Comparison of ENCODE assay signal across 1 cellular context in genomic region chr2:230891108-230891507, GRCh38.
TF ChIP-seq lines count a peak whose summit lies in the region.

No MANE protein-coding gene starts in this region.

TF ChIP-seq in GM12878, 131 proteins besides CTCF, POLR2A, EP300 and RAD21:
- TF ChIP-seq WRNIP1 (IDR thresholded peaks at IDR 0.05; ENCODE audit: borderline replicate concordance, low read depth, low read length) (no peak), RAD51 (IDR thresholded peaks at IDR 0.05) (no peak), IRF3 (IDR thresholded peaks at IDR 0.05) (no peak), YY1 (IDR thresholded peaks at IDR 0.05; ENCODE audit: low read depth, low read length) (no peak), BCLAF1 (IDR thresholded peaks at IDR 0.05) (no peak), CHD1 (IDR thresholded peaks at IDR 0.05; ENCODE audit: low read depth, low read length) (no peak), SREBF2 (IDR thresholded peaks at IDR 0.05; ENCODE audit: low read length) (no peak), HCFC1 (IDR thresholded peaks at IDR 0.05; ENCODE audit: low read length) (no peak), SREBF1 (IDR thresholded peaks at IDR 0.05; ENCODE audit: low read length) (no peak), CEBPB (IDR thresholded peaks at IDR 0.05; ENCODE audit: borderline replicate concordance in 1 of 2, low read depth in 2 of 2, low read length in 2 of 2) (no peak), ZBED1 (IDR thresholded peaks at IDR 0.05; ENCODE audit: borderline replicate concordance) (no peak), PBX3 (IDR thresholded peaks at IDR 0.05; ENCODE audit: insufficient replicate concordance, low read depth, low read length) (no peak), STAT3 (IDR thresholded peaks at IDR 0.05; ENCODE audit: low read depth, low read length) (no peak), MYB (IDR thresholded peaks at IDR 0.05; ENCODE audit: borderline replicate concordance, low read depth, low read length) (no peak), TBL1XR1 (IDR thresholded peaks at IDR 0.05; ENCODE audit: low read depth, low read length) (no peak), SMARCA5 (IDR thresholded peaks at IDR 0.05) (no peak), POU2F2 (IDR thresholded peaks at IDR 0.05; ENCODE audit: borderline replicate concordance, low read depth, low read length) (no peak), YBX1 (IDR thresholded peaks at IDR 0.05) (no peak), BACH1 (IDR thresholded peaks at IDR 0.05; ENCODE audit: borderline replicate concordance) (no peak)
- TF ChIP-seq, protein P1, sequence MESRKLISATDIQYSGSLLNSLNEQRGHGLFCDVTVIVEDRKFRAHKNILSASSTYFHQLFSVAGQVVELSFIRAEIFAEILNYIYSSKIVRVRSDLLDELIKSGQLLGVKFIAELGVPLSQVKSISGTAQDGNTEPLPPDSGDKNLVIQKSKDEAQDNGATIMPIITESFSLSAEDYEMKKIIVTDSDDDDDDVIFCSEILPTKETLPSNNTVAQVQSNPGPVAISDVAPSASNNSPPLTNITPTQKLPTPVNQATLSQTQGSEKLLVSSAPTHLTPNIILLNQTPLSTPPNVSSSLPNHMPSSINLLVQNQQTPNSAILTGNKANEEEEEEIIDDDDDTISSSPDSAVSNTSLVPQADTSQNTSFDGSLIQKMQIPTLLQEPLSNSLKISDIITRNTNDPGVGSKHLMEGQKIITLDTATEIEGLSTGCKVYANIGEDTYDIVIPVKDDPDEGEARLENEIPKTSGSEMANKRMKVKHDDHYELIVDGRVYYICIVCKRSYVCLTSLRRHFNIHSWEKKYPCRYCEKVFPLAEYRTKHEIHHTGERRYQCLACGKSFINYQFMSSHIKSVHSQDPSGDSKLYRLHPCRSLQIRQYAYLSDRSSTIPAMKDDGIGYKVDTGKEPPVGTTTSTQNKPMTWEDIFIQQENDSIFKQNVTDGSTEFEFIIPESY (IDR thresholded peaks at IDR 0.05): no peak
